8 cellular contexts compared by ENCODE assay signal in the genomic region with DNA sequence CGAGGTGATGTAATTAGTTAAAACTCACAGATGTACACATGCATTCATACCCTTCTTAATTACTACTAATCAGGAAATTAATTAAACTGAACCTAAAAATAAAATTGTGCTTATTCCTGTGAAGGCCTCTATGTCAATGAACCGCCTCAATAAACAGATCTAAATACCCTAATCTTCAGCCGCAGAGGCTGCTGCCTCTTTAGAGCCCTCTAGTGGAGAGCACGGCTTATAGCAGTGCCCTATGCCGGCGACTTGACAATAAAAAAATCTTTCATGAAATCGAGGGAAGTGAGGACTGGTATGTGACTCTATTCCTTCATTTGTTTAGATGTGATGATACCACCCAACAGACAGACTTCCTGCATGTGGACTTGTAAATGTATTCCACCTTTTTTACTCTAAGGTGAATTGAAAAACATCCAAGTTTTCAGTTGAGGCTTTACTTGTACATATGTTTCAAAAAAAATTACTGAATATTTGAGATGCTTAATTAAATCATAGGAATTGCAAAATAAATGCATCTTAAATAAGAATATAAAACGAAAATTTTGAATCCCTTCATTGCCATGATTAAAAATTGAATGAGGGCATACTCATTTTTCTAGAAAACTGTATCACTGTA. TPM values are rescaled to one million over a fixed set of nuclear protein-coding genes. Genes with fewer than 3 reads are reported as not detected.
DNase-seq lines count a peak whose midpoint lies in the region; ATAC-seq, FAIRE-seq and TF ChIP-seq lines count a peak whose summit lies in the region.

No MANE protein-coding gene starts in this region.

- no peaks in the 10 kb centered on the region for H3K27me3 ChIP-seq in K562 (ENCODE audit: control insufficient read depth in 2 of 2, insufficient read depth in 2 of 2, low read length in 2 of 2)
- no peaks in the 10 kb centered on the region for H3K27me3 ChIP-seq in keratinocyte (ENCODE audit: control insufficient read depth, extremely low read depth, insufficient read depth, low read length)

- H3K4me2 ChIP-seq in OCI-LY7 (ENCODE audit: low read length) (no peak overlapping the region), K562 (ENCODE audit: insufficient read depth, low read length) (no peak overlapping the region), keratinocyte (ENCODE audit: control insufficient read depth, extremely low read depth, insufficient read depth, low read depth, low read length) (no peak overlapping the region)

- POLR2A ChIA-PET in OCI-LY7 (lab: Charles Lee) (no interaction called here), K562 (lab: Yijun Ruan, JAX) (no interaction called here)

- H3K79me2 ChIP-seq in OCI-LY7 (ENCODE audit: insufficient read depth, low read depth, low read length) (no peaks in the 10 kb centered on the region), K562 (ENCODE audit: control insufficient read depth, insufficient read depth, low read length) (no peaks in the 10 kb centered on the region), keratinocyte (ENCODE audit: control insufficient read depth, insufficient read depth, low read length) (no peaks in the 10 kb centered on the region)

- in situ Hi-C loops in K562 (cut with MboI), result no loop called here

- no peaks in the 10 kb centered on the region for H4K20me1 ChIP-seq in OCI-LY7 (ENCODE audit: insufficient read depth, low read length)
- no peaks in the 10 kb centered on the region for H4K20me1 ChIP-seq in K562 (replicated peaks; ENCODE audit: control insufficient read depth, insufficient read depth, low read length)
- no peaks in the 10 kb centered on the region for H4K20me1 ChIP-seq in keratinocyte (ENCODE audit: control insufficient read depth, extremely low read depth, insufficient read depth, low read length)

- ATAC-seq in GM21423 (IDR thresholded peaks at IDR 0.05; ENCODE audit: unreplicated experiment) (peak; percentile 93), HG03521 (IDR thresholded peaks at IDR 0.05; ENCODE audit: unreplicated experiment) (peak; percentile 95), K562 (peak; percentile 57; the same call in 2 of the 3 replicates)

- no peak overlapping the region for H3K4me3 ChIP-seq in OCI-LY7 (ENCODE audit: low read depth, low read length, poor library complexity, severe bottlenecking)
- no peak overlapping the region for H3K4me3 ChIP-seq in K562
- no peak overlapping the region for H3K4me3 ChIP-seq in keratinocyte (ENCODE audit: control insufficient read depth in 2 of 3, extremely low read depth in 1 of 3, insufficient read depth in 2 of 3, low read depth in 1 of 3, low read length in 3 of 3)

- no peaks in the 10 kb centered on the region for H3K9me2 ChIP-seq in OCI-LY7 (ENCODE audit: insufficient read depth, low read length)

- dilution Hi-C loops in keratinocyte (cut with MboI; ENCODE audit: extremely low pct_ligation_motif_present, low sequenced_read_pairs), result no loop called here

- H3K9me3 ChIP-seq in OCI-LY7 (ENCODE audit: low read length), result no peaks in the 10 kb centered on the region
- no peaks in the 10 kb centered on the region for H3K9me3 ChIP-seq in K562 (replicated peaks; ENCODE audit: control insufficient read depth, insufficient read depth, low read depth, low read length)
- no peaks in the 10 kb centered on the region for H3K9me3 ChIP-seq in keratinocyte (ENCODE audit: control insufficient read depth, low read depth, low read length)

- peak in 1 of 2 experiments; percentile 48; a peak in 3 of 4 replicates for TF ChIP-seq RAD21 in K562 (CRISPR knock-in tag; conservative IDR thresholded peaks at IDR 0.05 in 1 of 2, IDR thresholded peaks at IDR 0.05 in 1 of 2)

- H2AFZ ChIP-seq in OCI-LY7 (ENCODE audit: low read length) (no peak overlapping the region), K562 (ENCODE audit: low read depth, low read length) (no peak overlapping the region), keratinocyte (ENCODE audit: control insufficient read depth, low read length) (no peak overlapping the region)

- FAIRE-seq in K562 (lab: Jason Lieb, UNC), result no peak
- FAIRE-seq in keratinocyte (lab: Jason Lieb, UNC), result no peak

- H3K9me1 ChIP-seq in K562 (ENCODE audit: control insufficient read depth, insufficient read depth, low read length), result no peaks in the 10 kb centered on the region
- H3K9me1 ChIP-seq in keratinocyte (ENCODE audit: control insufficient read depth, extremely low read depth, insufficient read depth, low read length), result no peaks in the 10 kb centered on the region

- peak; percentile 24 for DNase-seq in NCI-H345 (lab: John Stamatoyannopoulos, UW)
- no peak for DNase-seq in NCI-H345 treated with DMSO at 0.1 percent for 48 hours (lab: John Stamatoyannopoulos, UW; ENCODE audit: unreplicated experiment)
- peak; percentile 67 for DNase-seq in OCI-LY7 (ENCODE audit: low spot score)
- DNase-seq in K562 (ENCODE audit: extremely low read depth in 1 of 4, low spot score in 3 of 4), result peak; percentile 15 to 34 (median 22)
- no peak for DNase-seq in keratinocyte (ENCODE audit: low read depth, low spot score)
- DNase-seq in stimulated activated naive CD4-positive, alpha-beta T cell treated with Interleukin-2 at 50 U/mL for 16 hours (lab: John Stamatoyannopoulos, UW), result peak; percentile 10

- intact Hi-C loops in OCI-LY7 (cut with micrococcal nuclease; ENCODE audit: unreplicated experiment) (loop anchor here (1.0 kb wide), 2 partner anchors 880 to 896 kb away; no protein-coding TSS in a partner anchor), K562 (cut with micrococcal nuclease) (loop anchor here (5.0 kb wide), 1 partner anchor 892 kb away; no protein-coding TSS in a partner anchor)

- TF ChIP-seq CTCF in OCI-LY7 (conservative IDR thresholded peaks at IDR 0.05; ENCODE audit: low read length), result peak; percentile 97
- TF ChIP-seq CTCF in K562 (IDR thresholded peaks at IDR 0.05 in 2 of 3, conservative IDR thresholded peaks at IDR 0.05 in 1 of 3; ENCODE audit: insufficient read depth in 2 of 3, low read depth in 1 of 3, low read length in 3 of 3), result peak; percentile 42 to 67 (median 54); a peak in 5 of 6 replicates
- TF ChIP-seq CTCF in keratinocyte (optimal IDR thresholded peaks at IDR 0.05 in 1 of 3, IDR thresholded peaks at IDR 0.05 in 1 of 3, conservative IDR thresholded peaks at IDR 0.05 in 1 of 3; ENCODE audit: extremely low read depth in 1 of 3, insufficient read depth in 2 of 3, low read length in 3 of 3), result peak; percentile 77 to 88 (median 86)

- H3K27ac ChIP-seq in OCI-LY7 (ENCODE audit: low read depth, low read length, poor library complexity, severe bottlenecking), result no peak overlapping the region
- no peak overlapping the region for H3K27ac ChIP-seq in K562 (ENCODE audit: extremely low read depth, low read depth, low read length)
- no peak overlapping the region for H3K27ac ChIP-seq in keratinocyte (ENCODE audit: control insufficient read depth, insufficient read depth, low read length)

- no peaks in the 10 kb centered on the region for H3K36me3 ChIP-seq in OCI-LY7 (ENCODE audit: insufficient read depth, low read length)
- H3K36me3 ChIP-seq in K562 (ENCODE audit: control insufficient read depth, insufficient read depth, low read length), result no peaks in the 10 kb centered on the region
- H3K36me3 ChIP-seq in keratinocyte (ENCODE audit: control insufficient read depth in 2 of 2, extremely low read depth in 1 of 2, insufficient read depth in 2 of 2, low read length in 2 of 2), result no peaks in the 10 kb centered on the region

- H3K9ac ChIP-seq in K562 (ENCODE audit: insufficient read depth in 1 of 2, low read depth in 2 of 2, low read length in 2 of 2), result no peak overlapping the region
- no peak overlapping the region for H3K9ac ChIP-seq in keratinocyte (ENCODE audit: control insufficient read depth, extremely low read depth, insufficient read depth, low read length)

- WGBS in K562 (ENCODE audit: insufficient coverage, low coverage, missing lambda C conversion rate), result 1% methylated on average over 8 of the region's 8 CpGs

- H3K4me1 ChIP-seq in OCI-LY7 (ENCODE audit: insufficient read depth, low read length, poor library complexity, severe bottlenecking) (no peaks in the 10 kb centered on the region), K562 (replicated peaks in 1 of 2; ENCODE audit: control insufficient read depth in 2 of 2, insufficient read depth in 2 of 2, low read length in 2 of 2) (no peaks in the 10 kb centered on the region), keratinocyte (ENCODE audit: control insufficient read depth, extremely low read depth, insufficient read depth, low read length) (no peaks in the 10 kb centered on the region)

- CTCF ChIA-PET in OCI-LY7 (lab: Charles Lee; ENCODE audit: unreplicated experiment), result no interaction called here
- CTCF ChIA-PET in K562 (lab: Yijun Ruan, JAX; ENCODE audit: low intra/inter-chr PET ratio), result no interaction called here

- TF ChIP-seq EP300 in K562 (IDR thresholded peaks at IDR 0.05; ENCODE audit: low read length), result no peak

- BruUV-seq in OCI-LY7 (replicated peaks; lab: Mats Ljungman, UMichigan) (no TSS peak), K562 (replicated peaks; lab: Mats Ljungman, UMichigan) (no TSS peak)

- no peak for TF ChIP-seq POLR2A in K562 (conservative IDR thresholded peaks at IDR 0.05)

RNA-seq across cellular contexts. Expression of a gene that starts 8.3 kb away (rescaled TPM):
- total RNA-seq in OCI-LY7 (2014; rRNA removed; shearing (Covaris generic)), result not detected in 2 replicates
- total RNA-seq in OCI-LY7 (2022), result not detected in 2 replicates
- total RNA-seq in K562 (2011; cell fraction: chromatin; rRNA removed; ENCODE audit: low replicate concordance), result not detected in 2 replicates
- not detected in 2 replicates for total RNA-seq in K562 (2011; cell fraction: nucleolus; rRNA removed)
- not detected in 2 replicates for total RNA-seq in K562 (2011; cell fraction: nucleoplasm; rRNA removed)
- total RNA-seq in K562 (2014; rRNA removed), result not detected in 2 replicates
- not detected in 2 replicates for total RNA-seq in K562 (2014; rRNA removed; fragmentation: Illumina TruSeq; extraction: Trizol)
- total RNA-seq in K562 (2015; rRNA removed; fragmentation: Illumina TruSeq; extraction: Trizol), result not detected in 2 replicates
- total RNA-seq in K562 (2021), result not detected in 2 replicates
- not detected in 2 replicates for polyA plus RNA-seq in K562 (2011; rRNA removed)
- polyA plus RNA-seq in K562 (2011; cell fraction: cytosol; rRNA removed), result not detected in 2 replicates
- polyA plus RNA-seq in K562 (2011; cell fraction: nucleus; rRNA removed), result not detected in 2 replicates
- not detected in 2 replicates for polyA plus RNA-seq in K562 (2012)
- not detected in 2 replicates for polyA plus RNA-seq in K562 (2014; fragmentation: Illumina TruSeq; extraction: Trizol)
- polyA plus RNA-seq in K562 (2014; fragmentation: Nextera tagmentation; extraction: Ambion mirVana), result not detected
- not detected in 2 replicates for polyA plus RNA-seq in K562 (2014; rRNA removed)
- polyA minus RNA-seq in K562 (2011; rRNA and poly(A)+ RNA removed), result not detected in 2 replicates
- not detected in 2 replicates for polyA minus RNA-seq in K562 (2011; cell fraction: cytosol; rRNA and poly(A)+ RNA removed)
- not detected in 2 replicates for polyA minus RNA-seq in K562 (2011; cell fraction: nucleus; rRNA and poly(A)+ RNA removed)
- polyA plus RNA-seq in keratinocyte, result 0.02 to 0.52 TPM (median 0.13 TPM) in 3 replicates
- polyA plus RNA-seq in keratinocyte (2011; ENCODE audit: low read depth), result not detected
- 0.03 and 0.05 TPM in 2 replicates for polyA plus RNA-seq in keratinocyte (2011; cell fraction: cytosol; rRNA removed)
- polyA plus RNA-seq in keratinocyte (2011; cell fraction: nucleus; rRNA removed), result 0.17 and 0.20 TPM in 2 replicates
- 0.01 and 0.03 TPM in 2 replicates for polyA plus RNA-seq in keratinocyte (2012; ENCODE audit: low replicate concordance)
- 0.42 to 1.6 TPM in 2 of 3 replicates, not detected in the other for polyA minus RNA-seq in keratinocyte
- polyA minus RNA-seq in keratinocyte (2011; cell fraction: cytosol; rRNA and poly(A)+ RNA removed), result not detected
- 0.32 and 0.78 TPM in 2 replicates for polyA minus RNA-seq in keratinocyte (2011; cell fraction: nucleus; rRNA and poly(A)+ RNA removed)

Comparison
In these comparisons a context has a peak if more than half of its experiments do, and no peak if none do; other contexts are left out.
1. DNase-seq: peak in NCI-H345 (single experiment), OCI-LY7 (single experiment), K562 (4 of 4) and stimulated activated naive CD4-positive, alpha-beta T cell treated with Interleukin-2 at 50 U/mL for 16 hours (single experiment); none in NCI-H345 treated with DMSO at 0.1 percent for 48 hours (single experiment) and keratinocyte (single experiment).
2. Peak in every context shown above with its lines, with median percentiles within 50 percentile points of each other: ATAC-seq and CTCF ChIP-seq.